Comparison of ENCODE assay signal across 1 cellular context in the genomic region with DNA sequence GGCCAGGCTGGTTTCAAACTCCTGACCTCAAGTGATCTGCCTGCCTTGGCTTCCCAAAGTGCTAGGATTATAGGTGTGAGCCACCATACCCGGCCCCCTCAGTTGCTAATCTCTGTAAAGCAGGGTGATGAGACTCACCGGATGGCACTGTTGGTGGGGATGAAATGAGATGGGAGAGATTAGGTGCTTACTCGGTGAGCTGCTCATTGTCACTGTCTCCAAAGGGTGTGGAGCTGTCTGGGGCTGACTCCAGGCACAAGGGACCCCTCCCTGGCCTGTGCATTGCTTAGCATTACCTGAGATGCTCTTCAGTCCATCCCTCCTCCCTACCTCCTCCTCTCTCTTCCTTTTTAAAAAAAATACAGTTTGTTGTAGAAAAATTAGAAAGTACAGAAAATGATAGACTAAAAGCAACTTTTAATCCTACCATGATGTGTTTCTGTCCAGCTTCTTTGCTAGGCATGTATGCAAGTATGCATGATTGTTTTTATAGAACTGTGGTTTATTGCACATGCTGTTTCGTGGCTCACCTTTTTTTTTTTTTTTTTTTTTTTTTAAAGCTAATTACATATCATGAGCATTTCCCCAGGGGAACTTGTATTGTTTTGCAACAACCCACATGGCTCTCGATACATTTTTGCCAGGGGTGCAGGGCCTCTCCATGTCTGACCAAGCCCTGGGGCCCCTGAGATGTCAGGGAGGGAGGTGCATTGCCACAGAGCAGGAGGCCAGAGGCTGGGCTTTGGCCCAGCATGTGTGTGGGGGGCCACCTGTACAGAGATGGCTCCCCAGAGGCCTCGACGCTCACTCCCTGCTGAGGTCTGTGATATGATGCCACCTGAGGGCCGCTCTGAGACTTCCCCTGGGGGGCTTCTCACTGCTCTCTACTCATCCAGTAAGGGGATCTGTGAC.
TF ChIP-seq lines count a peak whose summit lies in the region.

No MANE protein-coding gene starts in this region.

TF ChIP-seq in HEK293, 187 proteins besides CTCF, POLR2A, EP300 and RAD21 (continued from another document):
- 0 out of 2 replicates have a peak, but pooled peaks have one; percentile 11 for TF ChIP-seq PRDM10 (tag by site-specific recombination; IDR thresholded peaks at IDR 0.05)
- no peak for TF ChIP-seq ZBTB26 (tag by site-specific recombination; optimal IDR thresholded peaks at IDR 0.05)
- TF ChIP-seq ZFP69B (tag by site-specific recombination; IDR thresholded peaks at IDR 0.05) = no peak
- no peak for TF ChIP-seq ZNF37A (tag by site-specific recombination; IDR thresholded peaks at IDR 0.05)
- TF ChIP-seq YY1 (tag by site-specific recombination; IDR thresholded peaks at IDR 0.05) = no peak
- no peak for TF ChIP-seq ZBTB11 (tag by site-specific recombination; conservative IDR thresholded peaks at IDR 0.05; ENCODE audit: low read depth)
- TF ChIP-seq PRDM6 (tag by site-specific recombination; IDR thresholded peaks at IDR 0.05) = no peak; the same call in 1 of the 2 replicates
- TF ChIP-seq ZNF555 (tag by site-specific recombination; conservative IDR thresholded peaks at IDR 0.05) = no peak
- no peak for TF ChIP-seq ZXDB (tag by site-specific recombination; IDR thresholded peaks at IDR 0.05)
- TF ChIP-seq ZIC2 (tag by site-specific recombination; IDR thresholded peaks at IDR 0.05) = peak; percentile 95
- TF ChIP-seq ZNF843 (tag by site-specific recombination; IDR thresholded peaks at IDR 0.05) = no peak
- no peak for TF ChIP-seq ZFP3 (tag by site-specific recombination; IDR thresholded peaks at IDR 0.05; ENCODE audit: low read depth)
- TF ChIP-seq ZNF610 (tag by site-specific recombination; IDR thresholded peaks at IDR 0.05; ENCODE audit: borderline replicate concordance) = no peak
- no peak for TF ChIP-seq TCF7L2 (IDR thresholded peaks at IDR 0.05; ENCODE audit: borderline replicate concordance, low read depth, low read length)
- TF ChIP-seq, protein P1, sequence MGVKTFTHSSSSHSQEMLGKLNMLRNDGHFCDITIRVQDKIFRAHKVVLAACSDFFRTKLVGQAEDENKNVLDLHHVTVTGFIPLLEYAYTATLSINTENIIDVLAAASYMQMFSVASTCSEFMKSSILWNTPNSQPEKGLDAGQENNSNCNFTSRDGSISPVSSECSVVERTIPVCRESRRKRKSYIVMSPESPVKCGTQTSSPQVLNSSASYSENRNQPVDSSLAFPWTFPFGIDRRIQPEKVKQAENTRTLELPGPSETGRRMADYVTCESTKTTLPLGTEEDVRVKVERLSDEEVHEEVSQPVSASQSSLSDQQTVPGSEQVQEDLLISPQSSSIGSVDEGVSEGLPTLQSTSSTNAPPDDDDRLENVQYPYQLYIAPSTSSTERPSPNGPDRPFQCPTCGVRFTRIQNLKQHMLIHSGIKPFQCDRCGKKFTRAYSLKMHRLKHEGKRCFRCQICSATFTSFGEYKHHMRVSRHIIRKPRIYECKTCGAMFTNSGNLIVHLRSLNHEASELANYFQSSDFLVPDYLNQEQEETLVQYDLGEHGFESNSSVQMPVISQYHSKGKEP (tag by site-specific recombination; IDR thresholded peaks at IDR 0.05) = peak; percentile 80
- TF ChIP-seq ZNF184 (tag by site-specific recombination; IDR thresholded peaks at IDR 0.05) = no peak
- TF ChIP-seq ZNF521 (tag by site-specific recombination; IDR thresholded peaks at IDR 0.05) = no peak
- TF ChIP-seq ZBTB20 (tag by site-specific recombination; IDR thresholded peaks at IDR 0.05) = peak; percentile 63; the same call in 1 of the 2 replicates
- TF ChIP-seq ZBTB1 (tag by site-specific recombination; IDR thresholded peaks at IDR 0.05) = no peak
